Comparison of ENCODE assay signal across 1 cellular context in genomic region chr3:61594978-61595687, GRCh38.
TF ChIP-seq lines count a peak whose summit lies in the region.

No MANE protein-coding gene starts in this region.

TF ChIP-seq in GM23338, 12 proteins besides CTCF, POLR2A, EP300 and RAD21:
- no peak for TF ChIP-seq ZNF462 (CRISPR knock-in tag; IDR thresholded peaks at IDR 0.05)
- no peak for TF ChIP-seq ETS1 (IDR thresholded peaks at IDR 0.05)
- TF ChIP-seq EZH2phosphoT487 (IDR thresholded peaks at IDR 0.05; ENCODE audit: unreplicated experiment): no peak
- TF ChIP-seq ZNF331 (CRISPR knock-in tag; IDR thresholded peaks at IDR 0.05; ENCODE audit: low read depth): no peak
- no peak for TF ChIP-seq STAT1 (IDR thresholded peaks at IDR 0.05; ENCODE audit: unreplicated experiment)
- no peak for TF ChIP-seq REST (IDR thresholded peaks at IDR 0.05; ENCODE audit: unreplicated experiment)
- TF ChIP-seq JUNB (IDR thresholded peaks at IDR 0.05; ENCODE audit: unreplicated experiment): no peak
- TF ChIP-seq NANOG (IDR thresholded peaks at IDR 0.05; ENCODE audit: borderline replicate concordance): no peak
- no peak for TF ChIP-seq POLR2AphosphoS5 (IDR thresholded peaks at IDR 0.05; ENCODE audit: low read depth)
- TF ChIP-seq ZNF114 (CRISPR knock-in tag; IDR thresholded peaks at IDR 0.05): no peak
- no peak for TF ChIP-seq CREB1 (CRISPR knock-in tag; IDR thresholded peaks at IDR 0.05; ENCODE audit: low read depth)
- no peak for TF ChIP-seq EZH2 (IDR thresholded peaks at IDR 0.05; ENCODE audit: low read depth, unreplicated experiment)
